In genomic region chr2:112749755-112750559, GRCh38 we compare ENCODE assay signal across 1 cellular context.
TF ChIP-seq lines count a peak whose summit lies in the region.

No MANE protein-coding gene starts in this region.

TF ChIP-seq in HepG2, 621 proteins besides CTCF, POLR2A, EP300 and RAD21 (continued from another document):
- no peak for TF ChIP-seq ZNF609 (CRISPR knock-in tag; IDR thresholded peaks at IDR 0.05; ENCODE audit: borderline replicate concordance)
- no peak for TF ChIP-seq ZNF674 (CRISPR knock-in tag; IDR thresholded peaks at IDR 0.05; ENCODE audit: low read depth)
- no peak for TF ChIP-seq DR1 (CRISPR knock-in tag; IDR thresholded peaks at IDR 0.05)
- TF ChIP-seq MED1 (CRISPR knock-in tag; IDR thresholded peaks at IDR 0.05), result peak; percentile 13; the same call in 1 of the 2 replicates
- 0 out of 2 replicates have a peak, but pooled peaks have one; percentile 20 for TF ChIP-seq GABPB1 (CRISPR knock-in tag; IDR thresholded peaks at IDR 0.05)
- TF ChIP-seq ZNF839 (CRISPR knock-in tag; IDR thresholded peaks at IDR 0.05; ENCODE audit: borderline replicate concordance), result no peak
- 0 out of 2 replicates have a peak, but pooled peaks have one; percentile 51 for TF ChIP-seq ZSCAN9 (CRISPR knock-in tag; IDR thresholded peaks at IDR 0.05; ENCODE audit: borderline replicate concordance)
- no peak for TF ChIP-seq ZNF292 (CRISPR knock-in tag; IDR thresholded peaks at IDR 0.05; ENCODE audit: borderline replicate concordance, low read depth)
- TF ChIP-seq SALL1 (CRISPR knock-in tag; IDR thresholded peaks at IDR 0.05), result peak; percentile 72
- no peak for TF ChIP-seq MYNN (CRISPR knock-in tag; IDR thresholded peaks at IDR 0.05; ENCODE audit: low read depth)
- TF ChIP-seq CBX1 (IDR thresholded peaks at IDR 0.05; ENCODE audit: low read depth), result no peak
- TF ChIP-seq ZNF772 (CRISPR knock-in tag; IDR thresholded peaks at IDR 0.05), result no peak
- TF ChIP-seq RXRB (CRISPR knock-in tag; IDR thresholded peaks at IDR 0.05; ENCODE audit: borderline replicate concordance), result peak; percentile 65; the same call in 1 of the 2 replicates
- TF ChIP-seq ZNF121 (CRISPR knock-in tag; IDR thresholded peaks at IDR 0.05), result no peak
- no peak for TF ChIP-seq RAD51 (IDR thresholded peaks at IDR 0.05; ENCODE audit: borderline replicate concordance)
- TF ChIP-seq ZNF713 (CRISPR knock-in tag; IDR thresholded peaks at IDR 0.05), result no peak
- TF ChIP-seq ZBTB33 (CRISPR knock-in tag; IDR thresholded peaks at IDR 0.05), result peak; percentile 55; the same call in 1 of the 2 replicates
- peak; percentile 39; the same call in 1 of the 2 replicates for TF ChIP-seq MLX (CRISPR knock-in tag; IDR thresholded peaks at IDR 0.05)
- TF ChIP-seq ARHGAP35 (CRISPR knock-in tag; IDR thresholded peaks at IDR 0.05; ENCODE audit: borderline replicate concordance), result no peak
- peak; percentile 44; the same call in 1 of the 2 replicates for TF ChIP-seq KDM1A (CRISPR knock-in tag; IDR thresholded peaks at IDR 0.05)
- no peak for TF ChIP-seq CEBPB (IDR thresholded peaks at IDR 0.05; ENCODE audit: borderline replicate concordance, low read depth, low read length)
- no peak for TF ChIP-seq ZNF766 (CRISPR knock-in tag; IDR thresholded peaks at IDR 0.05; ENCODE audit: borderline replicate concordance)
- peak; percentile 20; the same call in 1 of the 2 replicates for TF ChIP-seq ETV5 (CRISPR knock-in tag; IDR thresholded peaks at IDR 0.05; ENCODE audit: borderline replicate concordance)
- TF ChIP-seq ZSCAN5A (CRISPR knock-in tag; IDR thresholded peaks at IDR 0.05; ENCODE audit: borderline replicate concordance), result no peak
- TF ChIP-seq IRF2 (CRISPR knock-in tag; IDR thresholded peaks at IDR 0.05), result peak; percentile 23; the same call in 1 of the 2 replicates
- TF ChIP-seq ZNF263 (CRISPR knock-in tag; IDR thresholded peaks at IDR 0.05), result no peak
- TF ChIP-seq ARNTL (CRISPR knock-in tag; IDR thresholded peaks at IDR 0.05), result no peak
- TF ChIP-seq XRCC5 (optimal IDR thresholded peaks at IDR 0.05; ENCODE audit: low read length), result peak; percentile 78
- TF ChIP-seq TEAD2 (CRISPR knock-in tag; IDR thresholded peaks at IDR 0.05), result no peak
- peak; percentile 43; the same call in 1 of the 2 replicates for TF ChIP-seq SOX5 (CRISPR knock-in tag; IDR thresholded peaks at IDR 0.05; ENCODE audit: borderline replicate concordance)
- TF ChIP-seq ZNF484 (CRISPR knock-in tag; IDR thresholded peaks at IDR 0.05; ENCODE audit: borderline replicate concordance, low read depth), result no peak
- no peak for TF ChIP-seq ZNF878 (CRISPR knock-in tag; IDR thresholded peaks at IDR 0.05)
- no peak for TF ChIP-seq NR2F6 (IDR thresholded peaks at IDR 0.05)
- peak; percentile 14; the same call in 1 of the 2 replicates for TF ChIP-seq NR2F6 (CRISPR knock-in tag; IDR thresholded peaks at IDR 0.05)
- peak; percentile 58; the same call in 1 of the 2 replicates for TF ChIP-seq MIER3 (CRISPR knock-in tag; IDR thresholded peaks at IDR 0.05; ENCODE audit: borderline replicate concordance)
- no peak for TF ChIP-seq ZNF552 (CRISPR knock-in tag; IDR thresholded peaks at IDR 0.05; ENCODE audit: borderline replicate concordance)
- TF ChIP-seq RCOR2 (CRISPR knock-in tag; IDR thresholded peaks at IDR 0.05), result no peak
- peak; percentile 55 for TF ChIP-seq TEAD3 (CRISPR knock-in tag; optimal IDR thresholded peaks at IDR 0.05; ENCODE audit: borderline replicate concordance)
- TF ChIP-seq U2AF2 (IDR thresholded peaks at IDR 0.05; ENCODE audit: low read depth, low read length), result no peak
- peak; percentile 99 for TF ChIP-seq SMC3 (IDR thresholded peaks at IDR 0.05; ENCODE audit: low read length)
- no peak for TF ChIP-seq ATM (IDR thresholded peaks at IDR 0.05; ENCODE audit: borderline replicate concordance)
- TF ChIP-seq HOXA5 (CRISPR knock-in tag; IDR thresholded peaks at IDR 0.05), result 0 out of 2 replicates have a peak, but pooled peaks have one; percentile 53
- TF ChIP-seq ELF1 (CRISPR knock-in tag; IDR thresholded peaks at IDR 0.05), result no peak
- TF ChIP-seq ZMYM4 (CRISPR knock-in tag; IDR thresholded peaks at IDR 0.05), result 0 out of 2 replicates have a peak, but pooled peaks have one; percentile 24
- TF ChIP-seq STAG1 (CRISPR knock-in tag; IDR thresholded peaks at IDR 0.05), result peak; percentile 96
- no peak for TF ChIP-seq ZNF446 (CRISPR knock-in tag; IDR thresholded peaks at IDR 0.05)
- TF ChIP-seq SMAD1 (CRISPR knock-in tag; IDR thresholded peaks at IDR 0.05; ENCODE audit: borderline replicate concordance, low read depth), result no peak
- peak; percentile 55; the same call in 1 of the 2 replicates for TF ChIP-seq FOSL2 (CRISPR knock-in tag; IDR thresholded peaks at IDR 0.05)
- TF ChIP-seq SOX13 (IDR thresholded peaks at IDR 0.05), result no peak
- peak in 1 of 2 experiments; percentile 34; a peak in 1 of 4 replicates for TF ChIP-seq SOX13 (CRISPR knock-in tag; conservative IDR thresholded peaks at IDR 0.05 in 1 of 2, IDR thresholded peaks at IDR 0.05 in 1 of 2)
- TF ChIP-seq, protein P1, sequence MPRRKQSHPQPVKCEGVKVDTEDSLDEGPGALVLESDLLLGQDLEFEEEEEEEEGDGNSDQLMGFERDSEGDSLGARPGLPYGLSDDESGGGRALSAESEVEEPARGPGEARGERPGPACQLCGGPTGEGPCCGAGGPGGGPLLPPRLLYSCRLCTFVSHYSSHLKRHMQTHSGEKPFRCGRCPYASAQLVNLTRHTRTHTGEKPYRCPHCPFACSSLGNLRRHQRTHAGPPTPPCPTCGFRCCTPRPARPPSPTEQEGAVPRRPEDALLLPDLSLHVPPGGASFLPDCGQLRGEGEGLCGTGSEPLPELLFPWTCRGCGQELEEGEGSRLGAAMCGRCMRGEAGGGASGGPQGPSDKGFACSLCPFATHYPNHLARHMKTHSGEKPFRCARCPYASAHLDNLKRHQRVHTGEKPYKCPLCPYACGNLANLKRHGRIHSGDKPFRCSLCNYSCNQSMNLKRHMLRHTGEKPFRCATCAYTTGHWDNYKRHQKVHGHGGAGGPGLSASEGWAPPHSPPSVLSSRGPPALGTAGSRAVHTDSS (CRISPR knock-in tag; conservative IDR thresholded peaks at IDR 0.05), result no peak
- no peak for TF ChIP-seq FOXP1 (IDR thresholded peaks at IDR 0.05)
- TF ChIP-seq FOXP1 (CRISPR knock-in tag; IDR thresholded peaks at IDR 0.05), result no peak
- no peak for TF ChIP-seq ZNF891 (CRISPR knock-in tag; IDR thresholded peaks at IDR 0.05)
